13 cellular contexts compared by ENCODE assay signal in the genomic region with DNA sequence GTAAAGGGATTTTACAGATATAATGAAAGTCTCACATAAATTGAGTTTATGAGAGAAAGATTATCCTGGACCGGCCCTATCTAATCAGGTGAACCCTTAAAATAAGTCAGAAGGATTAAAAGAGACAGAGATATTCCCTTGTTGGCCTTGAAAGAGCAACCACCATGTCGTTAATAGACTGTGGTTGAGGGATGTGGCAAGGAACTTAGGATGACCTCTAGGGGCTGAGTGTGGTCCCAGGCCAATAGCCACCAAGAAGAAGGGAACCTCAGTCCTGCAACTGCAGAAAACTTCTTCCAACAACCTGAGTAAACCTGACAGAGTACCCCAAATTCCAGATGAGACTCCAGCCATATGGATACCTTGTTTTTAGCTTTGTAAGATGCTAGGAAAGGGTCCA.
DNase-seq lines count a peak whose midpoint lies in the region; ATAC-seq and TF ChIP-seq lines count a peak whose summit lies in the region.
"Had no signal": no experiment of that assay in that cellular context is flagged by ENCODE, and none has a peak within 500 bp of the region (broad histone marks: within the 10 kb centered on the region; RNA-seq: fewer than 3 reads in every experiment).

No MANE protein-coding gene starts in this region.

- H3K79me2 ChIP-seq in OCI-LY1 (ENCODE audit: insufficient read depth, low read length), result no peaks in the 10 kb centered on the region

- no peaks in the 10 kb centered on the region for H3F3A ChIP-seq in OCI-LY1 (ENCODE audit: insufficient read depth, low read length)

- no peaks in the 10 kb centered on the region for H3K9me2 ChIP-seq in OCI-LY1 (ENCODE audit: low read depth, low read length)

- H3K9ac ChIP-seq in OCI-LY1 (ENCODE audit: low read length), result no peak overlapping the region

- H3K4me1 ChIP-seq in OCI-LY1 (ENCODE audit: insufficient read depth, low read length, severe bottlenecking), result no peaks in the 10 kb centered on the region
- no peaks in the 10 kb centered on the region for H3K4me1 ChIP-seq in right cardiac atrium (ENCODE audit: control insufficient read depth, insufficient read depth, low read length)

- no peak overlapping the region for H3K4me3 Mint-ChIP-seq in progenitor cell of endocrine pancreas (ENCODE audit: low read depth)
- no peak overlapping the region for H3K4me3 Mint-ChIP-seq in activated T-helper 17 cell treated with anti-CD3 and anti-CD28 coated beads, Interleukin-2, amount 50 U/mL, for 72 hours
- H3K4me3 Mint-ChIP-seq: stimulated activated naive B cell treated with anti-CD40 and anti-IgM and Interleukin-4, amounts not matched to agents 10 μg/mL and 1 μg/mL and 100 μg/mL, for 72 hours had no signal

- TF ChIP-seq CTCF in OCI-LY1 (IDR thresholded peaks at IDR 0.05; ENCODE audit: low read length) (peak; percentile 21; the same call in 1 of the 2 replicates), progenitor cell of endocrine pancreas (IDR thresholded peaks at IDR 0.05; ENCODE audit: unreplicated experiment) (peak; percentile 5)

- H3K36me3 Mint-ChIP-seq in progenitor cell of endocrine pancreas (ENCODE audit: insufficient read depth), result no peaks in the 10 kb centered on the region
- H3K36me3 Mint-ChIP-seq in activated T-helper 17 cell treated with anti-CD3 and anti-CD28 coated beads, Interleukin-2, amount 50 U/mL, for 72 hours (ENCODE audit: low read depth), result no peaks in the 10 kb centered on the region
- H3K36me3 Mint-ChIP-seq: stimulated activated naive B cell treated with anti-CD40 and anti-IgM and Interleukin-4, amounts not matched to agents 10 μg/mL and 1 μg/mL and 100 μg/mL, for 72 hours had no signal

- no peaks in the 10 kb centered on the region for H3K27me3 Mint-ChIP-seq in progenitor cell of endocrine pancreas
- H3K27me3 Mint-ChIP-seq in activated T-helper 17 cell treated with anti-CD3 and anti-CD28 coated beads, Interleukin-2, amount 50 U/mL, for 72 hours, result no peaks in the 10 kb centered on the region
- H3K27me3 Mint-ChIP-seq: stimulated activated naive B cell treated with anti-CD40 and anti-IgM and Interleukin-4, amounts not matched to agents 10 μg/mL and 1 μg/mL and 100 μg/mL, for 72 hours had no signal

- H3K4me2 ChIP-seq in OCI-LY1 (ENCODE audit: low read length), result no peak overlapping the region

- peak; percentile 3 to 6 for DNase-seq in SHP77 (lab: John Stamatoyannopoulos, UW)
- DNase-seq in SHP77 treated with DMSO at 0.1 percent for 48 hours (lab: John Stamatoyannopoulos, UW), result no peak
- no peak for DNase-seq in progenitor cell of endocrine pancreas (ENCODE audit: low spot score, unreplicated experiment)
- no peak for DNase-seq in NCI-H2171 treated with DMSO at 0.1 percent for 48 hours (lab: John Stamatoyannopoulos, UW)
- DNase-seq in right cardiac atrium, result no peak
- DNase-seq: caudate nucleus; midbrain; NCI-H1092 treated with DMSO at 0.1 percent for 48 hours; stimulated activated naive B cell treated with anti-CD40 and anti-IgM and Interleukin-4, amounts not matched to agents 10 μg/mL and 1 μg/mL and 100 μg/mL, for 72 hours had no signal

- H3K27ac Mint-ChIP-seq in progenitor cell of endocrine pancreas, result no peak overlapping the region
- H3K27ac Mint-ChIP-seq in activated T-helper 17 cell treated with anti-CD3 and anti-CD28 coated beads, Interleukin-2, amount 50 U/mL, for 72 hours, result no peak overlapping the region
- H3K27ac Mint-ChIP-seq: stimulated activated naive B cell treated with anti-CD40 and anti-IgM and Interleukin-4, amounts not matched to agents 10 μg/mL and 1 μg/mL and 100 μg/mL, for 72 hours had no signal

- H4K20me1 ChIP-seq in OCI-LY1 (ENCODE audit: insufficient read depth, low read length), result no peaks in the 10 kb centered on the region

- H3K9me3 Mint-ChIP-seq in progenitor cell of endocrine pancreas (ENCODE audit: low read depth), result peaks cover 5% of the 10 kb centered on the region
- H3K9me3 Mint-ChIP-seq in activated T-helper 17 cell treated with anti-CD3 and anti-CD28 coated beads, Interleukin-2, amount 50 U/mL, for 72 hours, result peaks cover 3% of the 10 kb centered on the region

- intact Hi-C loops in right cardiac atrium (cut with DNase I), result no loop called here

- no peaks in the 10 kb centered on the region for H3K36me3 ChIP-seq in OCI-LY1 (ENCODE audit: insufficient read depth, low read length)

- H2AFZ ChIP-seq in OCI-LY1 (ENCODE audit: low read length), result no peak overlapping the region

- H3K9me3 ChIP-seq in OCI-LY1 (ENCODE audit: low read length) (no peaks in the 10 kb centered on the region), right cardiac atrium (ENCODE audit: control insufficient read depth, low read length) (no peaks in the 10 kb centered on the region)

- H3K4me3 ChIP-seq in OCI-LY1 (ENCODE audit: low read depth, low read length, poor library complexity, severe bottlenecking), result no peak overlapping the region
- no peak overlapping the region for H3K4me3 ChIP-seq in right cardiac atrium (ENCODE audit: low read length)
- H3K4me3 ChIP-seq: skin epidermis had no signal

- H3K4me1 Mint-ChIP-seq in progenitor cell of endocrine pancreas (ENCODE audit: low read depth), result no peaks in the 10 kb centered on the region
- no peaks in the 10 kb centered on the region for H3K4me1 Mint-ChIP-seq in activated T-helper 17 cell treated with anti-CD3 and anti-CD28 coated beads, Interleukin-2, amount 50 U/mL, for 72 hours
- H3K4me1 Mint-ChIP-seq: stimulated activated naive B cell treated with anti-CD40 and anti-IgM and Interleukin-4, amounts not matched to agents 10 μg/mL and 1 μg/mL and 100 μg/mL, for 72 hours had no signal

- H3K27me3 ChIP-seq in OCI-LY1 (ENCODE audit: insufficient read depth, low read length) (no peaks in the 10 kb centered on the region), right cardiac atrium (ENCODE audit: control insufficient read depth, insufficient read depth) (no peaks in the 10 kb centered on the region)

- H3K27ac ChIP-seq in OCI-LY1 (ENCODE audit: low read depth, low read length, poor library complexity, severe bottlenecking), result no peak overlapping the region
- no peak overlapping the region for H3K27ac ChIP-seq in right cardiac atrium (ENCODE audit: low read length)
- H3K27ac ChIP-seq: skin epidermis had no signal

- peak; percentile 71 for ATAC-seq in HG02623 (IDR thresholded peaks at IDR 0.05; ENCODE audit: unreplicated experiment)
- no peak for ATAC-seq in activated T-helper 17 cell treated with anti-CD3 and anti-CD28 coated beads, Interleukin-2, amount 50 U/mL, for 72 hours (replicated peaks)
- no peak for ATAC-seq in right cardiac atrium

- WGBS in right cardiac atrium, result 44% methylated on average over 2 of the region's 2 CpGs

Comparison
In these comparisons a context has a peak if more than half of its experiments do, and no peak if none do; other contexts are left out.
1. DNase-seq: peak in SHP77 (2 of 2); none in SHP77 treated with DMSO at 0.1 percent for 48 hours (single experiment), progenitor cell of endocrine pancreas (single experiment), NCI-H2171 treated with DMSO at 0.1 percent for 48 hours (single experiment) and right cardiac atrium (0 of 3).